In genomic region chr6:2841264-2842138, GRCh38 we compare ENCODE assay signal across 1 cellular context.
TF ChIP-seq lines count a peak whose summit lies in the region.

TSS of gene SERPINB1 (minus strand) at chr6:2841863. CDS start at chr6:2840586, 1,277 bp downstream.

TF ChIP-seq in K562, 482 proteins besides CTCF, POLR2A, EP300 and RAD21 (continued from another document and continues in another):
- no peak for TF ChIP-seq REST (CRISPR knock-in tag; IDR thresholded peaks at IDR 0.05; ENCODE audit: low read depth)
- TF ChIP-seq ZBTB26 (CRISPR knock-in tag; IDR thresholded peaks at IDR 0.05): no peak
- peak; percentile 81 for TF ChIP-seq IRF9 (tag; IDR thresholded peaks at IDR 0.05)
- no peak for TF ChIP-seq PYGO2 (tag; IDR thresholded peaks at IDR 0.05)
- peak; percentile 53 to 55 for TF ChIP-seq KDM1A (IDR thresholded peaks at IDR 0.05)
- TF ChIP-seq RFX7 (CRISPR knock-in tag; IDR thresholded peaks at IDR 0.05): no peak
- no peak for TF ChIP-seq ATF2 (CRISPR knock-in tag; IDR thresholded peaks at IDR 0.05)
- no peak for TF ChIP-seq ZNF79 (CRISPR knock-in tag; IDR thresholded peaks at IDR 0.05; ENCODE audit: low read depth)
- peak; percentile 79; the same call in 1 of the 2 replicates for TF ChIP-seq ZBTB1 (CRISPR knock-in tag; IDR thresholded peaks at IDR 0.05; ENCODE audit: borderline replicate concordance, low read depth)
- TF ChIP-seq ZNF324 (CRISPR knock-in tag; IDR thresholded peaks at IDR 0.05): no peak
- TF ChIP-seq ZNF780A (CRISPR knock-in tag; IDR thresholded peaks at IDR 0.05): no peak
- no peak for TF ChIP-seq POLR3G (IDR thresholded peaks at IDR 0.05; ENCODE audit: extremely low read depth, insufficient read length, insufficient replicate concordance)
- TF ChIP-seq MBD1 (CRISPR knock-in tag; IDR thresholded peaks at IDR 0.05): no peak
- TF ChIP-seq ZNF668 (CRISPR knock-in tag; IDR thresholded peaks at IDR 0.05): no peak
- TF ChIP-seq MAX (CRISPR knock-in tag; IDR thresholded peaks at IDR 0.05): peak; percentile 84
- TF ChIP-seq HNRNPUL1 (IDR thresholded peaks at IDR 0.05; ENCODE audit: low read length): no peak
- TF ChIP-seq SMC3 (conservative IDR thresholded peaks at IDR 0.05; ENCODE audit: insufficient read depth, low read depth, low read length): 0 out of 2 replicates have a peak, but pooled peaks have one; percentile 21
- no peak for TF ChIP-seq SNIP1 (IDR thresholded peaks at IDR 0.05; ENCODE audit: low read depth)
- TF ChIP-seq ETS2 (tag; IDR thresholded peaks at IDR 0.05; ENCODE audit: borderline replicate concordance, poor library complexity, severe bottlenecking): no peak
- 0 out of 2 replicates have a peak, but pooled peaks have one; percentile 39 for TF ChIP-seq CGGBP1 (CRISPR knock-in tag; IDR thresholded peaks at IDR 0.05)
- TF ChIP-seq STAG1 (CRISPR knock-in tag; IDR thresholded peaks at IDR 0.05; ENCODE audit: borderline replicate concordance): no peak
- TF ChIP-seq FOXK2 (conservative IDR thresholded peaks at IDR 0.05 in 1 of 2, IDR thresholded peaks at IDR 0.05 in 1 of 2; ENCODE audit: low read depth in 2 of 2): peak; percentile 53 to 77; a peak in 3 of 4 replicates
- TF ChIP-seq E2F4 (CRISPR knock-in tag; IDR thresholded peaks at IDR 0.05; ENCODE audit: low read depth): 0 out of 2 replicates have a peak, but pooled peaks have one; percentile 47
- TF ChIP-seq CREB3 (tag; conservative IDR thresholded peaks at IDR 0.05; ENCODE audit: low read depth): no peak
- TF ChIP-seq ATF1 (CRISPR knock-in tag; IDR thresholded peaks at IDR 0.05): no peak
- TF ChIP-seq ATF1 (tag; IDR thresholded peaks at IDR 0.05): peak; percentile 79
- TF ChIP-seq ZNF785 (CRISPR knock-in tag; IDR thresholded peaks at IDR 0.05): no peak
- no peak for TF ChIP-seq ZNF512 (tag; IDR thresholded peaks at IDR 0.05)
- TF ChIP-seq KAT8 (IDR thresholded peaks at IDR 0.05; ENCODE audit: low read depth): no peak
- peak; percentile 66; the same call in 1 of the 2 replicates for TF ChIP-seq ZKSCAN1 (IDR thresholded peaks at IDR 0.05; ENCODE audit: low read depth, low read length)
- TF ChIP-seq FUS (optimal IDR thresholded peaks at IDR 0.05; ENCODE audit: low read depth, low read length): peak; percentile 74
- peak; percentile 72 for TF ChIP-seq JUND (IDR thresholded peaks at IDR 0.05; ENCODE audit: borderline replicate concordance, low read depth, low read length)
- TF ChIP-seq JUND (tag; IDR thresholded peaks at IDR 0.05; ENCODE audit: borderline replicate concordance, low read depth, low read length): peak; percentile 31; the same call in 1 of the 3 replicates
- no peak for TF ChIP-seq KHSRP (IDR thresholded peaks at IDR 0.05)
- TF ChIP-seq GTF2F1 (IDR thresholded peaks at IDR 0.05; ENCODE audit: low read depth, low read length): peak; percentile 41; the same call in 1 of the 2 replicates
- no peak for TF ChIP-seq TGIF2 (CRISPR knock-in tag; IDR thresholded peaks at IDR 0.05)
- no peak for TF ChIP-seq TSHZ1 (CRISPR knock-in tag; IDR thresholded peaks at IDR 0.05)
- TF ChIP-seq PHTF2 (CRISPR knock-in tag; IDR thresholded peaks at IDR 0.05): no peak
- TF ChIP-seq RBM22 (IDR thresholded peaks at IDR 0.05; ENCODE audit: low read depth, low read length, poor library complexity, severe bottlenecking): no peak
- peak in 1 of 2 experiments; percentile 31; a peak in 2 of 4 replicates for TF ChIP-seq MLLT1 (IDR thresholded peaks at IDR 0.05)
- no peak for TF ChIP-seq CAMTA2 (CRISPR knock-in tag; conservative IDR thresholded peaks at IDR 0.05)
- no peak for TF ChIP-seq NCOA4 (IDR thresholded peaks at IDR 0.05; ENCODE audit: partially characterized antibody)
- no peak for TF ChIP-seq ZNF717 (CRISPR knock-in tag; IDR thresholded peaks at IDR 0.05)
- no peak for TF ChIP-seq BMI1 (IDR thresholded peaks at IDR 0.05; ENCODE audit: low read length)
